ENCODE assay signal across 1 cellular context in genomic region chr12:65204886-65205525, GRCh38.
TF ChIP-seq lines count a peak whose summit lies in the region.

No MANE protein-coding gene starts in this region.

TF ChIP-seq in GM12878, 131 proteins besides CTCF, POLR2A, EP300 and RAD21 (continued from another document):
- TF ChIP-seq SKIL (IDR thresholded peaks at IDR 0.05; ENCODE audit: low read depth, poor library complexity, severe bottlenecking) = no peak
- no peak for TF ChIP-seq TBL1XR1 (IDR thresholded peaks at IDR 0.05; ENCODE audit: low read depth, low read length)
- no peak for TF ChIP-seq ZBTB33 (IDR thresholded peaks at IDR 0.05)
- TF ChIP-seq TAF1 (IDR thresholded peaks at IDR 0.05; ENCODE audit: borderline replicate concordance, low read depth, low read length) = no peak
- no peak for TF ChIP-seq NRF1 (conservative IDR thresholded peaks at IDR 0.05; ENCODE audit: low read depth, low read length)
- TF ChIP-seq MXI1 (IDR thresholded peaks at IDR 0.05; ENCODE audit: low read depth, low read length) = no peak
- no peak for TF ChIP-seq NFYA (IDR thresholded peaks at IDR 0.05; ENCODE audit: borderline replicate concordance, low read depth, low read length)
- no peak for TF ChIP-seq HDAC2 (IDR thresholded peaks at IDR 0.05)
- TF ChIP-seq WRNIP1 (IDR thresholded peaks at IDR 0.05; ENCODE audit: borderline replicate concordance, low read depth, low read length) = no peak
- no peak for TF ChIP-seq POLR2AphosphoS2 (IDR thresholded peaks at IDR 0.05; ENCODE audit: low read depth, low read length)
- no peak for TF ChIP-seq SPI1 (IDR thresholded peaks at IDR 0.05; ENCODE audit: borderline replicate concordance, insufficient read depth, low read depth, low read length)
- no peak for TF ChIP-seq POU2F2 (IDR thresholded peaks at IDR 0.05; ENCODE audit: borderline replicate concordance, low read depth, low read length)
- TF ChIP-seq CREM (IDR thresholded peaks at IDR 0.05; ENCODE audit: low read depth) = no peak
- TF ChIP-seq RELB (IDR thresholded peaks at IDR 0.05; ENCODE audit: low read depth) = no peak
- no peak for TF ChIP-seq ZBTB4 (CRISPR knock-in tag; IDR thresholded peaks at IDR 0.05)
- no peak for TF ChIP-seq LARP7 (IDR thresholded peaks at IDR 0.05)
- TF ChIP-seq SMARCA5 (IDR thresholded peaks at IDR 0.05) = no peak
- no peak for TF ChIP-seq YBX1 (IDR thresholded peaks at IDR 0.05)
- no peak for TF ChIP-seq TCF7 (IDR thresholded peaks at IDR 0.05; ENCODE audit: borderline replicate concordance)
